ENCODE assay signal across 16 cellular contexts in genomic region chr5:160379485-160379884, GRCh38. TPM values are rescaled to one million over a fixed set of nuclear protein-coding genes. Genes with fewer than 3 reads are reported as not detected.
"Had no signal": no experiment of that assay in that cellular context is flagged by ENCODE, and none has a peak within 500 bp of the region (broad histone marks: within the 10 kb centered on the region; RNA-seq: fewer than 3 reads in every experiment).

No MANE protein-coding gene starts in this region.

- H3K9me3 ChIP-seq: transverse colon had no signal

- H3K4me1 ChIP-seq: transverse colon had no signal

- DNase-seq: activated CD4-positive, alpha-beta T cell treated with anti-CD3 and anti-CD28 coated beads, Interleukin-2, amount 50 U/mL, for 1 hour; activated naive CD4-positive, alpha-beta T cell treated with Interleukin-2 at 50 U/mL for 16 hours; activated T-cell treated with anti-CD3 and anti-CD28 coated beads for 4 hours; hippocampal formation; mesendoderm; nucleus accumbens; posterior cingulate gyrus; retina; stimulated activated CD4-positive, alpha-beta T cell treated with anti-CD3 and anti-CD28 coated beads, Interleukin-4, amount 100 ng/mL, for 4 hours; stimulated activated CD8-positive, alpha-beta memory T cell treated with anti-CD3 and anti-CD28 coated beads, Interleukin-4, amount 100 ng/mL, for 48 hours; stimulated activated naive CD4-positive, alpha-beta T cell treated with Interleukin-2 at 50 U/mL for 16 hours; substantia nigra; transverse colon had no signal

- ATAC-seq: activated T-helper 17 cell treated with anti-CD3 and anti-CD28 coated beads, Interleukin-2, amount 50 U/mL, for 72 hours had no signal

- H3K27ac ChIP-seq: transverse colon had no signal

- H3K36me3 ChIP-seq: transverse colon had no signal

- H3K4me3 ChIP-seq: smooth muscle cell, transverse colon had no signal

RNA-seq across cellular contexts. Expression of gene C1QTNF2, which starts 9.1 kb away (rescaled TPM):
- total RNA-seq: activated CD8-positive, alpha-beta memory T cell treated with anti-CD3 and anti-CD28 coated beads for 36 hours; activated T-helper 17 cell treated with anti-CD3 and anti-CD28 coated beads, Interleukin-2, amount 50 U/mL, for 72 hours had no signal
